In the genomic region with DNA sequence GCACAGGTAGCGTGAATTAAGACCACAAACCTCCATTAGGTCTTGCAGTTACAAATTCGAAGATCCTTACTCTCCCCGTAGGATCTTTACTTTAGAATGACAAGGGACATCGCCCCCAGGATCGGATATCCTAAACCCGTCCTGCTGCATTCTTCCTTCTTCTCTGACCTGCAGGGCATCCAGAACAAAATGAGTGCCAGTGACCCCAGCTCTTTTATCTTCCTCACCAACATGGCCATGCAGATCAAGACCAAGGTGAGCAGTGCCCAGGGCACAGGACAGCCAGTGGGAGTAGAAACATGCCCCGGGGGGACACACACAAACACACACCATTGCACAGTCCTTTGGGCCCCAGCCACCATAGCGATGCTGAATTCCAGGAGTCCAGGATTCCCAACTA, we compare ENCODE assay signal across 29 cellular contexts. TPM values are rescaled to one million over a fixed set of nuclear protein-coding genes. Genes with fewer than 3 reads are reported as not detected.
DNase-seq lines count a peak whose midpoint lies in the region; ATAC-seq, FAIRE-seq and TF ChIP-seq lines count a peak whose summit lies in the region.
"Had no signal": no experiment of that assay in that cellular context is flagged by ENCODE, and none has a peak within 500 bp of the region (broad histone marks: within the 10 kb centered on the region; RNA-seq: fewer than 3 reads in every experiment).

No MANE protein-coding gene starts in this region.

- H3K4me3 ChIP-seq in GM23338 (peak overlapping the region; percentile 43), trophoblast cell (ENCODE audit: low read depth, low read length) (no peak overlapping the region)

- H3K27ac ChIP-seq in GM23338 (ENCODE audit: low read depth): no peak overlapping the region
- no peak overlapping the region for H3K27ac ChIP-seq in trophoblast cell (ENCODE audit: low read depth, low read length)
- H3K27ac ChIP-seq: HL-60 had no signal

- H3K36me3 Mint-ChIP-seq in GM23338 (ENCODE audit: low read depth) (no peaks in the 10 kb centered on the region), WTC11 (no peaks in the 10 kb centered on the region)
- H3K36me3 Mint-ChIP-seq: T-cell had no signal

- no peak overlapping the region for H4K12ac ChIP-seq in trophoblast cell (ENCODE audit: low read depth, low read length)

- H3K27me3 ChIP-seq in GM23338 (ENCODE audit: insufficient read depth) (no peaks in the 10 kb centered on the region), trophoblast cell (ENCODE audit: insufficient read depth, low read length) (no peaks in the 10 kb centered on the region)

- CTCF ChIA-PET in WTC11 (lab: Charles Lee): interaction anchor here (1.3 to 1.4 kb wide), 2 partner anchors 8 to 84 kb away, joined by 4 to 7 read pairs; a partner anchor contains a TSS

- H3K4me3 Mint-ChIP-seq in GM23338 (no peak overlapping the region), WTC11 (peak overlapping the region; percentile 28)
- H3K4me3 Mint-ChIP-seq: B cell, T-cell had no signal

- H2AK5ac ChIP-seq in trophoblast cell (ENCODE audit: low read length): no peak overlapping the region

- no peaks in the 10 kb centered on the region for H3K79me1 ChIP-seq in trophoblast cell (ENCODE audit: low read length)

- TF ChIP-seq CTCF in GM23338 (conservative IDR thresholded peaks at IDR 0.05; ENCODE audit: low read depth in 2 of 2) (no peak), WTC11 (IDR thresholded peaks at IDR 0.05) (no peak)

- H3K4ac ChIP-seq in trophoblast cell (ENCODE audit: low read depth, low read length): no peak overlapping the region

- H3K18ac ChIP-seq in trophoblast cell (ENCODE audit: low read length): no peak overlapping the region

- no peaks in the 10 kb centered on the region for H4K20me1 ChIP-seq in GM23338 (replicated peaks; ENCODE audit: insufficient read depth)

- no peak for FAIRE-seq in urothelium cell line (lab: Jason Lieb, UNC)
- FAIRE-seq: D721Med, G401.6 had no signal

- DNase-seq in GM23338 (ENCODE audit: low spot score) (peak; percentile 62), WTC11 (ENCODE audit: low spot score) (no peak), iPS-NIHi7 (ENCODE audit: extremely low spot score) (peak; percentile 43), trophoblast cell (peak; percentile 77 to 87), urothelium cell line (ENCODE audit: low spot score) (no peak), DMS114 treated with DMSO at 0.1 percent for 48 hours (lab: John Stamatoyannopoulos, UW; ENCODE audit: unreplicated experiment) (no peak), NCI-H345 treated with DMSO at 0.1 percent for 48 hours (lab: John Stamatoyannopoulos, UW; ENCODE audit: unreplicated experiment) (no peak)
- DNase-seq: DMS53; Karpas-422; NCI-H1092 treated with DMSO at 0.1 percent for 48 hours; NCI-H1436 treated with DMSO at 0.1 percent for 48 hours; NCI-H187 treated with DMSO at 0.1 percent for 48 hours; NCI-H2107; NCI-H446; NCI-H526; NCI-H82; NK-92 treated with Interleukin-12 subunit alpha and Interleukin-12 subunit beta, amount 100 ng/mL, for 24 hours; RPMI8226; SHP77; T-cell had no signal

- H3K9me3 ChIP-seq in trophoblast cell (ENCODE audit: insufficient read depth, low read depth, low read length): no peaks in the 10 kb centered on the region

- H3K9ac ChIP-seq in trophoblast cell (ENCODE audit: low read length): no peak overlapping the region

- H3K4me1 Mint-ChIP-seq in GM23338 (peaks cover 20% of the 10 kb centered on the region), WTC11 (peaks cover 34% of the 10 kb centered on the region)

- no peak overlapping the region for H2BK120ac ChIP-seq in trophoblast cell (ENCODE audit: insufficient read depth, low read length, poor library complexity)

- no peak overlapping the region for H2BK12ac ChIP-seq in trophoblast cell (ENCODE audit: low read length)

- no peak overlapping the region for H3K14ac ChIP-seq in trophoblast cell (ENCODE audit: low read length)

- H4K91ac ChIP-seq in trophoblast cell (ENCODE audit: low read depth, low read length): no peak overlapping the region

- H3K27me3 Mint-ChIP-seq in GM23338 (ENCODE audit: insufficient read depth, low read depth, poor library complexity): no peaks in the 10 kb centered on the region
- no peaks in the 10 kb centered on the region for H3K27me3 Mint-ChIP-seq in WTC11 (ENCODE audit: low read depth)
- H3K27me3 Mint-ChIP-seq: B cell had no signal

- peak overlapping the region; percentile 67 for H3K4me2 ChIP-seq in GM23338
- peak overlapping the region; percentile 40 for H3K4me2 ChIP-seq in trophoblast cell (ENCODE audit: low read length)

- no peak overlapping the region for H2BK5ac ChIP-seq in trophoblast cell (ENCODE audit: low read depth, low read length, poor library complexity)

- no peaks in the 10 kb centered on the region for H3K79me2 ChIP-seq in GM23338 (replicated peaks; ENCODE audit: insufficient read depth)
- H3K79me2 ChIP-seq in trophoblast cell (ENCODE audit: control insufficient read depth, insufficient read depth, low read length, poor library complexity): no peaks in the 10 kb centered on the region

- no peaks in the 10 kb centered on the region for H3F3A ChIP-seq in GM23338 (replicated peaks; ENCODE audit: low read depth)

- ATAC-seq in GM23338: peak; percentile 67
- ATAC-seq in WTC11: peak; percentile 79
- no peak for ATAC-seq in HG03045 (IDR thresholded peaks at IDR 0.05; ENCODE audit: unreplicated experiment)
- ATAC-seq: T-cell had no signal

- no peaks in the 10 kb centered on the region for H3K9me3 Mint-ChIP-seq in GM23338
- peaks cover 9% of the 10 kb centered on the region for H3K9me3 Mint-ChIP-seq in WTC11
- H3K9me3 Mint-ChIP-seq: T-cell had no signal

- 0 out of 2 replicates have a peak, but pooled peaks cover 8% of the 10 kb centered on the region for H3K9me2 ChIP-seq in GM23338 (ENCODE audit: insufficient read depth)

- no peak overlapping the region; the same call in 1 of the 2 replicates for H3K27ac Mint-ChIP-seq in GM23338
- no peak overlapping the region for H3K27ac Mint-ChIP-seq in WTC11
- H3K27ac Mint-ChIP-seq: B cell, T-cell had no signal

- no peak overlapping the region for H4K8ac ChIP-seq in trophoblast cell (ENCODE audit: low read depth, low read length)

- H3K36me3 ChIP-seq in GM23338 (ENCODE audit: insufficient read depth) (no peaks in the 10 kb centered on the region), trophoblast cell (ENCODE audit: control insufficient read depth in 1 of 2, insufficient read depth in 2 of 2, low read length in 2 of 2) (no peaks in the 10 kb centered on the region)

- POLR2A ChIA-PET in WTC11 (lab: Charles Lee): no interaction called here

- H2AFZ ChIP-seq in GM23338 (peak overlapping the region; percentile 60; the same call in 1 of the 2 replicates), trophoblast cell (ENCODE audit: insufficient read depth, low read length, poor library complexity) (no peak overlapping the region)

- peaks cover 5% of the 10 kb centered on the region for H3K4me1 ChIP-seq in GM23338 (ENCODE audit: insufficient read depth)
- peaks cover 3% of the 10 kb centered on the region in 2 experiments for H3K4me1 ChIP-seq in trophoblast cell (ENCODE audit: control insufficient read depth in 1 of 2, insufficient read depth in 2 of 2, low read length in 2 of 2)

- no CpG with 5 or more reads among the region's 8 CpGs for WGBS in trophoblast cell (ENCODE audit: extremely low coverage, insufficient coverage, insufficient read length)

- no peak overlapping the region for H3K23ac ChIP-seq in trophoblast cell (ENCODE audit: low read length)

TF ChIP-seq in GM23338, 12 proteins besides CTCF, POLR2A, EP300 and RAD21 (continues in another document):
- no peak for TF ChIP-seq ZNF114 (CRISPR knock-in tag; IDR thresholded peaks at IDR 0.05)
- no peak for TF ChIP-seq ZNF331 (CRISPR knock-in tag; IDR thresholded peaks at IDR 0.05; ENCODE audit: low read depth)
- no peak for TF ChIP-seq CREB1 (CRISPR knock-in tag; IDR thresholded peaks at IDR 0.05; ENCODE audit: low read depth)
- no peak for TF ChIP-seq EZH2phosphoT487 (IDR thresholded peaks at IDR 0.05; ENCODE audit: unreplicated experiment)
- TF ChIP-seq, protein P1, sequence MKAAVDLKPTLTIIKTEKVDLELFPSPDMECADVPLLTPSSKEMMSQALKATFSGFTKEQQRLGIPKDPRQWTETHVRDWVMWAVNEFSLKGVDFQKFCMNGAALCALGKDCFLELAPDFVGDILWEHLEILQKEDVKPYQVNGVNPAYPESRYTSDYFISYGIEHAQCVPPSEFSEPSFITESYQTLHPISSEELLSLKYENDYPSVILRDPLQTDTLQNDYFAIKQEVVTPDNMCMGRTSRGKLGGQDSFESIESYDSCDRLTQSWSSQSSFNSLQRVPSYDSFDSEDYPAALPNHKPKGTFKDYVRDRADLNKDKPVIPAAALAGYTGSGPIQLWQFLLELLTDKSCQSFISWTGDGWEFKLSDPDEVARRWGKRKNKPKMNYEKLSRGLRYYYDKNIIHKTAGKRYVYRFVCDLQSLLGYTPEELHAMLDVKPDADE (IDR thresholded peaks at IDR 0.05): no peak
- no peak for TF ChIP-seq NANOG (IDR thresholded peaks at IDR 0.05; ENCODE audit: borderline replicate concordance)
- no peak for TF ChIP-seq POLR2AphosphoS5 (IDR thresholded peaks at IDR 0.05; ENCODE audit: low read depth)
- no peak for TF ChIP-seq EZH2 (IDR thresholded peaks at IDR 0.05; ENCODE audit: low read depth, unreplicated experiment)
- no peak for TF ChIP-seq JUNB (IDR thresholded peaks at IDR 0.05; ENCODE audit: unreplicated experiment)

TF ChIP-seq in WTC11, 78 proteins besides CTCF, POLR2A, EP300 and RAD21 (continues in another document):
- TF ChIP-seq, protein P2, sequence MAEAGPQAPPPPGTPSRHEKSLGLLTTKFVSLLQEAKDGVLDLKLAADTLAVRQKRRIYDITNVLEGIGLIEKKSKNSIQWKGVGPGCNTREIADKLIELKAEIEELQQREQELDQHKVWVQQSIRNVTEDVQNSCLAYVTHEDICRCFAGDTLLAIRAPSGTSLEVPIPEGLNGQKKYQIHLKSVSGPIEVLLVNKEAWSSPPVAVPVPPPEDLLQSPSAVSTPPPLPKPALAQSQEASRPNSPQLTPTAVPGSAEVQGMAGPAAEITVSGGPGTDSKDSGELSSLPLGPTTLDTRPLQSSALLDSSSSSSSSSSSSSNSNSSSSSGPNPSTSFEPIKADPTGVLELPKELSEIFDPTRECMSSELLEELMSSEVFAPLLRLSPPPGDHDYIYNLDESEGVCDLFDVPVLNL (CRISPR knock-in tag; IDR thresholded peaks at IDR 0.05; ENCODE audit: borderline replicate concordance, low read depth): no peak
- no peak for TF ChIP-seq FOXJ3 (CRISPR knock-in tag; IDR thresholded peaks at IDR 0.05; ENCODE audit: borderline replicate concordance)
- no peak for TF ChIP-seq ATF1 (CRISPR knock-in tag; IDR thresholded peaks at IDR 0.05)
- TF ChIP-seq, protein P3, sequence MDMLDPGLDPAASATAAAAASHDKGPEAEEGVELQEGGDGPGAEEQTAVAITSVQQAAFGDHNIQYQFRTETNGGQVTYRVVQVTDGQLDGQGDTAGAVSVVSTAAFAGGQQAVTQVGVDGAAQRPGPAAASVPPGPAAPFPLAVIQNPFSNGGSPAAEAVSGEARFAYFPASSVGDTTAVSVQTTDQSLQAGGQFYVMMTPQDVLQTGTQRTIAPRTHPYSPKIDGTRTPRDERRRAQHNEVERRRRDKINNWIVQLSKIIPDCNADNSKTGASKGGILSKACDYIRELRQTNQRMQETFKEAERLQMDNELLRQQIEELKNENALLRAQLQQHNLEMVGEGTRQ (CRISPR knock-in tag; IDR thresholded peaks at IDR 0.05): no peak

RNA-seq across cellular contexts. Expression of a gene that starts 42.6 kb away (rescaled TPM):
- not detected in 2 replicates for total RNA-seq in GM23338 (2014; rRNA removed; shearing (Covaris generic))
- polyA plus RNA-seq in GM23338 (2016; fragmentation: Nextera tagmentation; extraction: Ambion mirVana): 0.07 TPM in 1 of 2 replicates, not detected in the other
- 0.05 to 0.09 TPM in 2 of 3 replicates, not detected in the other for total RNA-seq in WTC11 (2021)
- polyA plus RNA-seq in trophoblast cell (2013): not detected in 2 replicates
- total RNA-seq: A673, Daoy, H4, SK-MEL-5 had no signal

Comparison
In these comparisons a context has a peak if more than half of its experiments do, and no peak if none do; other contexts are left out.
1. DNase-seq: peak in GM23338 (single experiment), iPS-NIHi7 (single experiment) and trophoblast cell (2 of 2); none in WTC11 (single experiment), urothelium cell line (single experiment), DMS114 treated with DMSO at 0.1 percent for 48 hours (single experiment) and NCI-H345 treated with DMSO at 0.1 percent for 48 hours (single experiment).